Comparison of ENCODE assay signal across 22 cellular contexts in the genomic region with DNA sequence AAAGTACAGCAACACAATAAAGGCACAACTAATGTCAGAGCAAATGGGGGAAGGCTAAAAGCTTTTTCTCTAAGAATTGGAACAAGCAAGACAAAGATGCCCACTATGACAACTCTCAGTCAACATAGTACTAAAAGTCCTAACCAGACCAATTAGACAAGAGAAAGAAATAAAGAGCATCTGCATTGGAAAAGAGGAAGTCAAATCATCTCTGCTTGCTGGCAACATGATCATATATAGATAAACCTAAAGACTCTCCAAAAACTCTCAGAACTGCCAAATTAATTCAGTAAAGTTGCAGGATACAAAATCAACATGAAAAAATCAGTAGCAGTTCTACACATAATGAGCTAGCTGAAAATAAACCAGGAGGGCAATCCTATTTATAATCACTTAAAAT.
"Had no signal": no experiment of that assay in that cellular context is flagged by ENCODE, and none has a peak within 500 bp of the region (broad histone marks: within the 10 kb centered on the region; RNA-seq: fewer than 3 reads in every experiment).

No MANE protein-coding gene starts in this region.

- H3K9me3 ChIP-seq: pancreas had no signal

- H3K27me3 ChIP-seq: heart left ventricle, pancreas, stomach had no signal

- ATAC-seq: esophagus mucosa, heart left ventricle, left colon, left ventricle myocardium superior, pancreas, right cardiac atrium had no signal

- H3K27ac ChIP-seq: heart left ventricle, pancreas, stomach, thoracic aorta had no signal

- H3K4me1 ChIP-seq: heart left ventricle, pancreas, stomach had no signal

- FAIRE-seq: endometrium, frontal cortex, pancreas, small intestine, urothelium cell line had no signal

- DNase-seq: effector memory CD4-positive, alpha-beta T cell; heart left ventricle; hippocampal formation; left colon; left ventricle myocardium superior; mesenchymal stem cell; naive B cell; occipital lobe; pancreas; right cardiac atrium; small intestine; stimulated activated CD4-positive, alpha-beta T cell treated with anti-CD3 and anti-CD28 coated beads, Interleukin-12 subunit alpha, Interleukin-12 subunit beta, amount 100 ng/mL, for 4 hours; stimulated activated naive CD4-positive, alpha-beta T cell; stomach; substantia nigra; trophoblast cell had no signal

- H3K36me3 ChIP-seq: heart left ventricle, pancreas, stomach, thoracic aorta had no signal

- H3K4me3 ChIP-seq: heart left ventricle, lung, pancreas, stomach, thoracic aorta had no signal
